In the genomic region with DNA sequence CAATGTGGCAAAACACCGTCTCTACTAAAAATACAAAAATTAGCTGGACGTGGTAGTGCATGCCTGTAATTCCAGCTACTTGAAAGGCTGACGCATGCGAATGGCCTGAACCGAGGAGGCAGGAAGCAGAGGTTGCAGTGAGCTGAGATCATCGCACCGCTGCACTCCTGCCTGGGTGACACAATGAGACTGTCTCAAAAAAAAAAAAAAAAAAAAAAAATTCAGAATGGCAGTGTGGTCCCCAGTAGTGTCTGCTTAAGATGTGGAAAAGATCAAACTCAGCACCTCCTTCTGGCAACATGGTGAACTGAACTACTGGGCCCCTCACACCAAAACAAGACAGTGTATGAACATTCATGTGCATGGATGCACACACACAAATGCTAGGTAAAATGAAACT, we compare ENCODE assay signal across 1 cellular context.
TF ChIP-seq lines count a peak whose summit lies in the region.

No MANE protein-coding gene starts in this region.

TF ChIP-seq in GM12878, 131 proteins besides CTCF, POLR2A, EP300 and RAD21 (continued from another document):
- no peak for TF ChIP-seq NBN (IDR thresholded peaks at IDR 0.05)
- TF ChIP-seq, protein P1, sequence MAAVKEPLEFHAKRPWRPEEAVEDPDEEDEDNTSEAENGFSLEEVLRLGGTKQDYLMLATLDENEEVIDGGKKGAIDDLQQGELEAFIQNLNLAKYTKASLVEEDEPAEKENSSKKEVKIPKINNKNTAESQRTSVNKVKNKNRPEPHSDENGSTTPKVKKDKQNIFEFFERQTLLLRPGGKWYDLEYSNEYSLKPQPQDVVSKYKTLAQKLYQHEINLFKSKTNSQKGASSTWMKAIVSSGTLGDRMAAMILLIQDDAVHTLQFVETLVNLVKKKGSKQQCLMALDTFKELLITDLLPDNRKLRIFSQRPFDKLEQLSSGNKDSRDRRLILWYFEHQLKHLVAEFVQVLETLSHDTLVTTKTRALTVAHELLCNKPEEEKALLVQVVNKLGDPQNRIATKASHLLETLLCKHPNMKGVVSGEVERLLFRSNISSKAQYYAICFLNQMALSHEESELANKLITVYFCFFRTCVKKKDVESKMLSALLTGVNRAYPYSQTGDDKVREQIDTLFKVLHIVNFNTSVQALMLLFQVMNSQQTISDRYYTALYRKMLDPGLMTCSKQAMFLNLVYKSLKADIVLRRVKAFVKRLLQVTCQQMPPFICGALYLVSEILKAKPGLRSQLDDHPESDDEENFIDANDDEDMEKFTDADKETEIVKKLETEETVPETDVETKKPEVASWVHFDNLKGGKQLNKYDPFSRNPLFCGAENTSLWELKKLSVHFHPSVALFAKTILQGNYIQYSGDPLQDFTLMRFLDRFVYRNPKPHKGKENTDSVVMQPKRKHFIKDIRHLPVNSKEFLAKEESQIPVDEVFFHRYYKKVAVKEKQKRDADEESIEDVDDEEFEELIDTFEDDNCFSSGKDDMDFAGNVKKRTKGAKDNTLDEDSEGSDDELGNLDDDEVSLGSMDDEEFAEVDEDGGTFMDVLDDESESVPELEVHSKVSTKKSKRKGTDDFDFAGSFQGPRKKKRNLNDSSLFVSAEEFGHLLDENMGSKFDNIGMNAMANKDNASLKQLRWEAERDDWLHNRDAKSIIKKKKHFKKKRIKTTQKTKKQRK (IDR thresholded peaks at IDR 0.05; ENCODE audit: low read depth, low read length) = no peak
- TF ChIP-seq FOXM1 (IDR thresholded peaks at IDR 0.05; ENCODE audit: low read depth, low read length) = no peak
- TF ChIP-seq, protein P2, sequence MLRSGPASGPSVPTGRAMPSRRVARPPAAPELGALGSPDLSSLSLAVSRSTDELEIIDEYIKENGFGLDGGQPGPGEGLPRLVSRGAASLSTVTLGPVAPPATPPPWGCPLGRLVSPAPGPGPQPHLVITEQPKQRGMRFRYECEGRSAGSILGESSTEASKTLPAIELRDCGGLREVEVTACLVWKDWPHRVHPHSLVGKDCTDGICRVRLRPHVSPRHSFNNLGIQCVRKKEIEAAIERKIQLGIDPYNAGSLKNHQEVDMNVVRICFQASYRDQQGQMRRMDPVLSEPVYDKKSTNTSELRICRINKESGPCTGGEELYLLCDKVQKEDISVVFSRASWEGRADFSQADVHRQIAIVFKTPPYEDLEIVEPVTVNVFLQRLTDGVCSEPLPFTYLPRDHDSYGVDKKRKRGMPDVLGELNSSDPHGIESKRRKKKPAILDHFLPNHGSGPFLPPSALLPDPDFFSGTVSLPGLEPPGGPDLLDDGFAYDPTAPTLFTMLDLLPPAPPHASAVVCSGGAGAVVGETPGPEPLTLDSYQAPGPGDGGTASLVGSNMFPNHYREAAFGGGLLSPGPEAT (IDR thresholded peaks at IDR 0.05; ENCODE audit: low read depth) = no peak
- TF ChIP-seq SMARCA5 (IDR thresholded peaks at IDR 0.05) = no peak
- TF ChIP-seq MTA3 (IDR thresholded peaks at IDR 0.05; ENCODE audit: borderline replicate concordance, low read length) = no peak
TF ChIP-seq in GM12878: peak in this region for 0.
